Comparison of ENCODE assay signal across 31 cellular contexts in genomic region chr6:90038951-90039653, GRCh38.
"Had no signal": no experiment of that assay in that cellular context is flagged by ENCODE, and none has a peak within 500 bp of the region (broad histone marks: within the 10 kb centered on the region; RNA-seq: fewer than 3 reads in every experiment).

No MANE protein-coding gene starts in this region.

- H3K27ac Mint-ChIP-seq: activated T-helper 17 cell treated with anti-CD3 and anti-CD28 coated beads, Interleukin-2, amount 50 U/mL, for 72 hours; brain; endodermal cell; stimulated activated effector memory CD8-positive, alpha-beta T cell treated with anti-CD3 and anti-CD28 coated beads, Interleukin-12 subunit alpha, Interleukin-12 subunit beta, amount 100 ng/mL, for 72 hours had no signal

- H3K79me2 ChIP-seq: parathyroid adenoma had no signal

- H3K4me3 Mint-ChIP-seq: activated T-helper 17 cell treated with anti-CD3 and anti-CD28 coated beads, Interleukin-2, amount 50 U/mL, for 72 hours; brain; endodermal cell; neural crest cell; stimulated activated effector memory CD8-positive, alpha-beta T cell treated with anti-CD3 and anti-CD28 coated beads, Interleukin-12 subunit alpha, Interleukin-12 subunit beta, amount 100 ng/mL, for 72 hours; stimulated activated naive CD8-positive, alpha-beta T cell treated with anti-CD3 and anti-CD28 coated beads, Interleukin-15, amount 100 ng/mL, for 72 hours had no signal

- H3K27me3 ChIP-seq: ascending aorta, cardiac muscle cell, heart right ventricle, right atrium auricular region, upper lobe of left lung had no signal

- ATAC-seq: activated naive CD4-positive, alpha-beta T cell treated with anti-CD3 and anti-CD28 coated beads, Interleukin-2, amount 50 U/mL, for 72 hours; activated T-helper 17 cell treated with anti-CD3 and anti-CD28 coated beads, Interleukin-2, amount 50 U/mL, for 72 hours; esophagus mucosa; heart right ventricle; left ventricle myocardium superior; naive thymus-derived CD4-positive, alpha-beta T cell; psoas muscle; stimulated activated effector memory CD8-positive, alpha-beta T cell treated with anti-CD3 and anti-CD28 coated beads, Interleukin-12 subunit alpha, Interleukin-12 subunit beta, amount 100 ng/mL, for 72 hours; stimulated activated naive CD8-positive, alpha-beta T cell treated with anti-CD3 and anti-CD28 coated beads, Interleukin-15, amount 100 ng/mL, for 72 hours had no signal

- H3K9ac ChIP-seq: parathyroid adenoma had no signal

- H2AFZ ChIP-seq: parathyroid adenoma had no signal

- DNase-seq: activated CD4-positive, alpha-beta T cell treated with anti-CD3 and anti-CD28 coated beads for 4 hours; activated CD4-positive, alpha-beta T cell treated with anti-CD3 and anti-CD28 coated beads, Interleukin-2, amount 50 U/mL, for 48 hours; activated CD8-positive, alpha-beta memory T cell treated with anti-CD3 and anti-CD28 coated beads for 24 hours; activated gamma-delta T cell treated with Interleukin-2 at 50 U/mL for 16 hours; activated T-cell treated with anti-CD3 and anti-CD28 coated beads, Interleukin-2, amount 50 U/mL, for 1 hour; cerebellar nuclear complex; cortex of kidney; endodermal cell; foreskin melanocyte; heart right ventricle; left ventricle myocardium superior; naive thymus-derived CD4-positive, alpha-beta T cell; nucleus accumbens; psoas muscle; stimulated activated CD4-positive, alpha-beta T cell treated with anti-CD3 and anti-CD28 coated beads, Interleukin-4, amount 100 ng/mL, for 24 hours; stimulated activated naive CD8-positive, alpha-beta T cell treated with anti-CD3 and anti-CD28 coated beads, Interleukin-15, amount 100 ng/mL, for 72 hours; substantia nigra; upper lobe of left lung had no signal

- H3K4me1 ChIP-seq: ascending aorta, heart right ventricle, parathyroid adenoma, right atrium auricular region, upper lobe of left lung had no signal

- H3K36me3 ChIP-seq: ascending aorta, cardiac muscle cell, heart right ventricle, right atrium auricular region, upper lobe of left lung had no signal

- H3K27ac ChIP-seq: ascending aorta, cardiac muscle cell, heart right ventricle, parathyroid adenoma, psoas muscle, right atrium auricular region, upper lobe of left lung, VCaP had no signal

- H3K4me1 Mint-ChIP-seq: endodermal cell had no signal

- H3K9me3 ChIP-seq: ascending aorta, psoas muscle, right atrium auricular region, upper lobe of left lung had no signal

- H3K4me3 ChIP-seq: ascending aorta, cardiac muscle cell, heart right ventricle, psoas muscle, right atrium auricular region, SK-N-MC, skin epidermis, upper lobe of left lung had no signal

- H3K9me3 Mint-ChIP-seq: activated naive CD4-positive, alpha-beta T cell treated with anti-CD3 and anti-CD28 coated beads, Interleukin-2, amount 50 U/mL, for 72 hours; endodermal cell; neural crest cell; stimulated activated effector memory CD8-positive, alpha-beta T cell treated with anti-CD3 and anti-CD28 coated beads, Interleukin-12 subunit alpha, Interleukin-12 subunit beta, amount 100 ng/mL, for 72 hours had no signal

- H3K27me3 Mint-ChIP-seq: activated T-helper 17 cell treated with anti-CD3 and anti-CD28 coated beads, Interleukin-2, amount 50 U/mL, for 72 hours; brain; naive thymus-derived CD4-positive, alpha-beta T cell; stimulated activated naive CD8-positive, alpha-beta T cell treated with anti-CD3 and anti-CD28 coated beads, Interleukin-15, amount 100 ng/mL, for 72 hours had no signal
